Comparison of ENCODE assay signal across 9 cellular contexts in genomic region chr3:159766563-159767185, GRCh38.
DNase-seq lines count a peak whose midpoint lies in the region; ATAC-seq and TF ChIP-seq lines count a peak whose summit lies in the region.
"Had no signal": no experiment of that assay in that cellular context is flagged by ENCODE, and none has a peak within 500 bp of the region (broad histone marks: within the 10 kb centered on the region; RNA-seq: fewer than 3 reads in every experiment).

No MANE protein-coding gene starts in this region.

- TF ChIP-seq CTCF in KMS-11 (conservative IDR thresholded peaks at IDR 0.05; ENCODE audit: low read depth, low read length) (peak; percentile 60), brain microvascular endothelial cell (IDR thresholded peaks at IDR 0.05; ENCODE audit: low read depth, low read length, missing control alignments) (peak; percentile 75)

- H3K4me3 ChIP-seq in KMS-11 (IDR thresholded peaks at IDR 0.05; ENCODE audit: insufficient read depth, low read depth, low read length) (no peak overlapping the region), brain microvascular endothelial cell (ENCODE audit: low read depth, low read length) (peak overlapping the region; percentile 83), mesodermal cell (ENCODE audit: extremely low read depth, insufficient read depth, low read length, poor library complexity, severe bottlenecking) (peak overlapping the region; percentile 69)
- H3K4me3 ChIP-seq: lung had no signal

- no peak overlapping the region for H3K4me2 ChIP-seq in KMS-11

- no peaks in the 10 kb centered on the region for H4K20me1 ChIP-seq in KMS-11 (ENCODE audit: insufficient read depth)

- no peaks in the 10 kb centered on the region for H3K27me3 ChIP-seq in KMS-11 (ENCODE audit: insufficient read depth, low read depth)
- no peaks in the 10 kb centered on the region for H3K27me3 ChIP-seq in brain microvascular endothelial cell (replicated peaks)

- no peaks in the 10 kb centered on the region for H3K9me3 ChIP-seq in mesodermal cell (ENCODE audit: control insufficient read depth, low read length)

- H2AFZ ChIP-seq in KMS-11 (ENCODE audit: low read depth), result no peak overlapping the region

- H3K4me1 ChIP-seq in KMS-11 (ENCODE audit: low read depth, poor library complexity, severe bottlenecking), result peaks cover 3% of the 10 kb centered on the region
- H3K4me1 ChIP-seq in mesodermal cell (ENCODE audit: control insufficient read depth, insufficient read depth, low read length, poor library complexity, severe bottlenecking), result peaks cover 23% of the 10 kb centered on the region

- DNase-seq in COR-L47 (lab: John Stamatoyannopoulos, UW), result peak; percentile 29
- peak; percentile 55 for DNase-seq in brain microvascular endothelial cell
- DNase-seq in stimulated activated CD8-positive, alpha-beta memory T cell treated with anti-CD3 and anti-CD28 coated beads, Interleukin-4, amount 100 ng/mL, for 48 hours, result no peak
- DNase-seq in stimulated activated naive CD8-positive, alpha-beta T cell treated with anti-CD3 and anti-CD28 coated beads, Interleukin-15, Interleukin-2, amounts not matched to agents 100 U/mL and 50 U/mL, for 24 hours, result no peak

- H3K36me3 ChIP-seq in KMS-11 (ENCODE audit: insufficient read depth) (no peaks in the 10 kb centered on the region), brain microvascular endothelial cell (replicated peaks) (no peaks in the 10 kb centered on the region), mesodermal cell (ENCODE audit: control insufficient read depth, insufficient read depth, low read length) (peaks cover 20% of the 10 kb centered on the region)

- ATAC-seq in HG03135 (IDR thresholded peaks at IDR 0.05; ENCODE audit: unreplicated experiment) (no peak), GM21576 (IDR thresholded peaks at IDR 0.05; ENCODE audit: unreplicated experiment) (no peak)
- ATAC-seq in stimulated activated naive CD8-positive, alpha-beta T cell treated with anti-CD3 and anti-CD28 coated beads, Interleukin-15, Interleukin-2, amounts not matched to agents 100 U/mL and 50 U/mL, for 24 hours, result no peak

- H3K79me2 ChIP-seq in KMS-11 (ENCODE audit: insufficient read depth, low read depth), result no peaks in the 10 kb centered on the region

- H3K9ac ChIP-seq in KMS-11, result no peak overlapping the region

- WGBS in mesodermal cell (ENCODE audit: insufficient coverage in 2 of 2), 2 experiments, result 75 to 78% methylated on average over 1 of the region's 2 CpGs

- in situ Hi-C loops in brain microvascular endothelial cell (cut with HindIII; ENCODE audit: low pct_ligation_motif_present, low sequenced_read_pairs), result no loop called here

- H3K27ac ChIP-seq in KMS-11 (no peak overlapping the region), brain microvascular endothelial cell (peak overlapping the region; percentile 95), mesodermal cell (ENCODE audit: low read depth, low read length, severe bottlenecking) (no peak overlapping the region)

Comparison
In these comparisons a context has a peak if more than half of its experiments do, and no peak if none do; other contexts are left out.
1. DNase-seq: peak in COR-L47 (single experiment) and brain microvascular endothelial cell (single experiment); none in stimulated activated CD8-positive, alpha-beta memory T cell treated with anti-CD3 and anti-CD28 coated beads, Interleukin-4, amount 100 ng/mL, for 48 hours (single experiment) and stimulated activated naive CD8-positive, alpha-beta T cell treated with anti-CD3 and anti-CD28 coated beads, Interleukin-15, Interleukin-2, amounts not matched to agents 100 U/mL and 50 U/mL, for 24 hours (single experiment).